8 cellular contexts compared by ENCODE assay signal in the genomic region with DNA sequence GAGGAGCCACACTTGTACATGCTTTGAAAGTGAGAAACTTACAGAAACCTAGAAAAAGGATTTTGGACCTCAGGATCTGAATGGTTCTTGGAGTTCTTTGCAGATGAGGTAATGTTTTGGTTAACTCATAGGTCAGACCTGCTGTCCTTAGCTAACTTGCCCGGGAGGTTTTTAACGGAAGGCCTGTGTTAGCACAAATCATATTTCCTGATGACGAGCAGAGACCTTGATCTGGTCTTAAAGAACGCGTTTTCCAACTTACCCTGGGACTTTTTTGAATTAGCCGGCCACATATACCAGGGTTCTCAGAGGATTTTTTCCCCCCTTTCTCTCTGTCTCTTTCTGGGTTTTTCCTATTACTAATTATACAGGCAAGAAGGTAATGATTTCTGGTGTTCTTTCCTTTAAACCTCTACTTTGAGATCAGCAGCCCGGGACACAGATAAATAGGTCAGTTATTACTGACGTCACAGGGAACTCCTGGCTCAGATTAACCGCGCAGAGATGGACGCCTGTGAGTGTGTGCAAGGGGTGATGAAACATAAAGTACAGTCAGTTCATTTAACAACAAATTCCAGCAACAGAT.
A peak's percentile ranks its signal among the peaks of the same experiment; 100 is the strongest.
DNase-seq lines count a peak whose midpoint lies in the region; ATAC-seq and TF ChIP-seq lines count a peak whose summit lies in the region.

No MANE protein-coding gene starts in this region.

- H3K27ac Mint-ChIP-seq in effector memory CD8-positive, alpha-beta T cell = peak overlapping the region; percentile 97 to 99
- peak overlapping the region; percentile 87 to 95 (median 95) for H3K27ac Mint-ChIP-seq in nephron

- 0 out of 2 replicates have a peak, but pooled peaks cover 2% of the 10 kb centered on the region for H3K9me3 ChIP-seq in HUES64 (ENCODE audit: insufficient read depth, low read depth, low read length)

- H3K4me3 ChIP-seq in HUES64 (ENCODE audit: low read length) = no peak overlapping the region

- WGBS in HUES64 = 79% methylated on average over 10 of the region's 11 CpGs

- peaks cover 21 to 27% of the 10 kb centered on the region in 2 donors for H3K4me1 Mint-ChIP-seq in effector memory CD8-positive, alpha-beta T cell (ENCODE audit: low read depth in 2 of 2)
- peaks cover 38% of the 10 kb centered on the region for H3K4me1 Mint-ChIP-seq in nephron

- DNase-seq in AG20443 (ENCODE audit: low spot score) = peak; percentile 80
- no peak for DNase-seq in effector memory CD8-positive, alpha-beta T cell
- DNase-seq in stimulated activated naive CD4-positive, alpha-beta T cell (lab: John Stamatoyannopoulos, UW) = no peak
- DNase-seq in DMS153 (lab: John Stamatoyannopoulos, UW) = no peak

- ATAC-seq in effector memory CD8-positive, alpha-beta T cell (replicated peaks) = no peak
- ATAC-seq in GM18867 (IDR thresholded peaks at IDR 0.05; ENCODE audit: unreplicated experiment) (no peak), GM19467 (IDR thresholded peaks at IDR 0.05; ENCODE audit: unreplicated experiment) (no peak)

- H3K27me3 Mint-ChIP-seq in effector memory CD8-positive, alpha-beta T cell = no peaks in the 10 kb centered on the region
- peaks cover 8% of the 10 kb centered on the region for H3K27me3 Mint-ChIP-seq in nephron (ENCODE audit: low read depth)

- no peaks in the 10 kb centered on the region for H3K36me3 ChIP-seq in HUES64 (ENCODE audit: insufficient read depth, low read length)

- TF ChIP-seq CTCF in nephron (IDR thresholded peaks at IDR 0.05; ENCODE audit: unreplicated experiment in 3 of 3) = no peak

- peaks cover 37% of the 10 kb centered on the region for H3K4me1 ChIP-seq in HUES64 (ENCODE audit: insufficient read depth, low read length)

- peaks cover 3% of the 10 kb centered on the region for H3K36me3 Mint-ChIP-seq in effector memory CD8-positive, alpha-beta T cell (ENCODE audit: insufficient read depth)
- no peaks in the 10 kb centered on the region for H3K36me3 Mint-ChIP-seq in nephron (ENCODE audit: low read depth)

- H3K27ac ChIP-seq in HUES64 (ENCODE audit: low read depth, low read length) = peak overlapping the region; percentile 91

- H3K9ac ChIP-seq in HUES64 (ENCODE audit: low read depth, low read length) = peak overlapping the region; percentile 31; the same call in 1 of the 2 replicates

- no peaks in the 10 kb centered on the region for H3K9me3 Mint-ChIP-seq in effector memory CD8-positive, alpha-beta T cell
- peaks cover 5% of the 10 kb centered on the region for H3K9me3 Mint-ChIP-seq in nephron

- no peaks in the 10 kb centered on the region for H3K27me3 ChIP-seq in HUES64 (ENCODE audit: insufficient read depth, low read length)

- H3K4me3 Mint-ChIP-seq in effector memory CD8-positive, alpha-beta T cell = peak overlapping the region; percentile 63 to 69
- H3K4me3 Mint-ChIP-seq in nephron = peak overlapping the region in 2 of 3 experiments; percentile 25 to 26
